Comparison of ENCODE assay signal across 8 cellular contexts in the genomic region with DNA sequence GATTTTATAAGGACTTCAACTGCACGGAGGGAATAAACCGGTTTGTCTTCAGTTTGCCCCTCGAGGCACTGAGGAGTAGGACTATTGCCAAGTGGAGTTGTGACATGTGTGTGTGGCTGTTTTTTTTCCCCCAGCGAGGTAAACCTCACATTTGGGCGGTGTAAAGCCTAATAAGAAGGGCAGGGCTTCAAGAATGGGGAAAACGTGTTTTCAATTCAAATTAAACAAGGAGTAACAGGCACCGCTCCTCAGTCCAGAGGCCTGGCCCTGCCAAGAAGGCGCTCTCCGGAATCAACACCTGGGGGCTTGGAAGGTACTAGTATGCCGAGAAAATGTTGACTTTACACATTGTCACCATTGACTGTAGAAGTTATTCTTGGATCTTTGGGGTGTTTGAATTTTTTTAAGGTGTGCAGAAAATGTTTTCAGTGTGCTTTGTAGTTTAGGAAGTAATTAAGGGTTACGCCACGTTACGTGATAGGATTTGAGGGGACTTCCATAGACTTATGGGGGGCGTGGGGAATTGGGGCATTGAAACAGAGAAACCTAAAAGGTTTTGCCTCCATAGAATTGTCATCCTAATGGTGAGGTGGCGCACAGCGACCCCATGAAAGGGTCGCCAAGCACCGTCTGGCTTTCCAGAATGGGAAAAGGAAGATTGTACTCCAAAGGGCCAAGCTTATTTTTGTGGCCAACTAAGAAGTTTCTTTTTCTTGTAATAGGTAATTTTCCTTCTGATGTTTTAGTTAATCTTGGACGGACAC. TPM values are rescaled to one million over a fixed set of nuclear protein-coding genes. Genes with fewer than 3 reads are reported as not detected.
DNase-seq lines count a peak whose midpoint lies in the region; ATAC-seq lines count a peak whose summit lies in the region.

No MANE protein-coding gene starts in this region.

- peak overlapping the region; percentile 59 for H3K4me3 Mint-ChIP-seq in activated T-helper 17 cell treated with anti-CD3 and anti-CD28 coated beads, Interleukin-2, amount 50 U/mL, for 72 hours
- peak overlapping the region; percentile 87 to 95 for H3K4me3 Mint-ChIP-seq in stimulated activated naive CD8-positive, alpha-beta T cell treated with anti-CD3 and anti-CD28 coated beads, Interleukin-15, amount 100 ng/mL, for 72 hours

- H3K27me3 Mint-ChIP-seq in activated T-helper 17 cell treated with anti-CD3 and anti-CD28 coated beads, Interleukin-2, amount 50 U/mL, for 72 hours: peaks cover 20% of the 10 kb centered on the region
- peaks cover 14% of the 10 kb centered on the region for H3K27me3 Mint-ChIP-seq in stimulated activated naive CD8-positive, alpha-beta T cell treated with anti-CD3 and anti-CD28 coated beads, Interleukin-15, amount 100 ng/mL, for 72 hours

- DNase-seq in DMS53 (lab: John Stamatoyannopoulos, UW) (peak; percentile 36), DMS53 treated with DMSO at 0.1 percent for 48 hours (lab: John Stamatoyannopoulos, UW; ENCODE audit: unreplicated experiment) (no peak), iPS-NIHi11 (ENCODE audit: low spot score) (no peak), NCI-H2227 (lab: John Stamatoyannopoulos, UW; ENCODE audit: unreplicated experiment) (no peak)
- DNase-seq in stimulated activated naive CD8-positive, alpha-beta T cell treated with anti-CD3 and anti-CD28 coated beads, Interleukin-15, amount 100 ng/mL, for 72 hours: no peak

- H3K36me3 Mint-ChIP-seq in activated T-helper 17 cell treated with anti-CD3 and anti-CD28 coated beads, Interleukin-2, amount 50 U/mL, for 72 hours (ENCODE audit: low read depth): no peaks in the 10 kb centered on the region

- peaks cover 5% of the 10 kb centered on the region for H3K9me3 ChIP-seq in iPS-18c (ENCODE audit: control insufficient read depth, insufficient read depth, low read length)

- H3K4me3 ChIP-seq in iPS-18c (ENCODE audit: insufficient read depth, low read depth, low read length): peak overlapping the region; percentile 70; the same call in 1 of the 2 replicates

- no peaks in the 10 kb centered on the region for H3K9me3 Mint-ChIP-seq in activated T-helper 17 cell treated with anti-CD3 and anti-CD28 coated beads, Interleukin-2, amount 50 U/mL, for 72 hours
- H3K9me3 Mint-ChIP-seq in stimulated activated naive CD8-positive, alpha-beta T cell treated with anti-CD3 and anti-CD28 coated beads, Interleukin-15, amount 100 ng/mL, for 72 hours: no peaks in the 10 kb centered on the region

- ATAC-seq in activated T-helper 17 cell treated with anti-CD3 and anti-CD28 coated beads, Interleukin-2, amount 50 U/mL, for 72 hours (replicated peaks): no peak
- peak; percentile 27 for ATAC-seq in stimulated activated naive CD8-positive, alpha-beta T cell treated with anti-CD3 and anti-CD28 coated beads, Interleukin-15, amount 100 ng/mL, for 72 hours
- no peak for ATAC-seq in GM21786 (IDR thresholded peaks at IDR 0.05; ENCODE audit: unreplicated experiment)

- H3K27ac Mint-ChIP-seq in activated T-helper 17 cell treated with anti-CD3 and anti-CD28 coated beads, Interleukin-2, amount 50 U/mL, for 72 hours: no peak overlapping the region
- peak overlapping the region in 1 of 2 donors; percentile 38 for H3K27ac Mint-ChIP-seq in stimulated activated naive CD8-positive, alpha-beta T cell treated with anti-CD3 and anti-CD28 coated beads, Interleukin-15, amount 100 ng/mL, for 72 hours

- no peaks in the 10 kb centered on the region for H3K4me1 Mint-ChIP-seq in activated T-helper 17 cell treated with anti-CD3 and anti-CD28 coated beads, Interleukin-2, amount 50 U/mL, for 72 hours
- peaks cover 21% of the 10 kb centered on the region for H3K4me1 Mint-ChIP-seq in stimulated activated naive CD8-positive, alpha-beta T cell treated with anti-CD3 and anti-CD28 coated beads, Interleukin-15, amount 100 ng/mL, for 72 hours

RNA-seq across cellular contexts. Expression of gene ADGRG6, which starts 0.8 kb away (rescaled TPM):
- total RNA-seq in activated T-helper 17 cell treated with anti-CD3 and anti-CD28 coated beads, Interleukin-2, amount 50 U/mL, for 72 hours: under 1 TPM in 1 of 2 donors, not detected in 1; 0.11 TPM
